30 cellular contexts compared by ENCODE assay signal in genomic region chr20:20299904-20300303, GRCh38.
"Had no signal": no experiment of that assay in that cellular context is flagged by ENCODE, and none has a peak within 500 bp of the region (broad histone marks: within the 10 kb centered on the region; RNA-seq: fewer than 3 reads in every experiment).

No MANE protein-coding gene starts in this region.

- H3K36me3 ChIP-seq: adrenal gland, esophagus muscularis mucosa, heart left ventricle had no signal

- H3K4me3 ChIP-seq: adrenal gland, body of pancreas, esophagus muscularis mucosa, gastrocnemius medialis, heart left ventricle had no signal

- DNase-seq: activated CD4-positive, alpha-beta T cell treated with anti-CD3 and anti-CD28 coated beads for 36 hours; activated CD4-positive, alpha-beta T cell treated with anti-CD3 and anti-CD28 coated beads, Interleukin-2, amount 10 ng/mL, durations not matched to agents 7 days and 5 days; activated CD4-positive, alpha-beta T cell treated with anti-CD3 and anti-CD28 coated beads, Interleukin-2, amount 50 U/mL, for 4 hours; activated CD4-positive, CD25-positive, alpha-beta regulatory T cell; activated CD4-positive, CD25-positive, alpha-beta regulatory T cell treated with anti-CD3 and anti-CD28 coated beads, Interleukin-2, amount 50 U/mL, for 72 hours; activated CD8-positive, alpha-beta memory T cell treated with anti-CD3 and anti-CD28 coated beads for 24 hours; activated CD8-positive, alpha-beta T cell treated with anti-CD3 and anti-CD28 coated beads for 36 hours; activated effector memory CD4-positive, alpha-beta T cell treated with Interleukin-2 at 50 U/mL for 16 hours; activated gamma-delta T cell treated with Interleukin-2 at 50 U/mL for 16 hours; activated naive CD4-positive, alpha-beta T cell treated with anti-CD3 and anti-CD28 coated beads, Interleukin-2, amount 50 U/mL, for 16 hours; activated naive CD4-positive, alpha-beta T cell treated with Interleukin-2 at 50 U/mL for 16 hours; activated T-cell treated with anti-CD3 and anti-CD28 coated beads, Interleukin-2, amount 50 U/mL, for 4 hours; adrenal gland; amygdala; aorta; body of pancreas; caudate nucleus; cortex of kidney; dermis blood vessel endothelial cell; effector CD4-positive, alpha-beta T cell; effector memory CD8-positive, alpha-beta T cell; erythroblast; foreskin keratinocyte; gastrocnemius medialis; glutamatergic neuron; heart left ventricle; T-helper 17 cell; T1000 had no signal

- H3K9me3 ChIP-seq: adrenal gland, body of pancreas, esophagus muscularis mucosa, gastrocnemius medialis, heart left ventricle had no signal

- H3K27ac ChIP-seq: adrenal gland, body of pancreas, esophagus muscularis mucosa, foreskin keratinocyte, gastrocnemius medialis, heart left ventricle had no signal

- H3K4me1 ChIP-seq: adrenal gland, body of pancreas, esophagus muscularis mucosa, foreskin keratinocyte, gastrocnemius medialis had no signal

- ATAC-seq: activated CD4-positive, alpha-beta T cell treated with anti-CD3 and anti-CD28 coated beads for 36 hours; activated CD8-positive, alpha-beta T cell treated with anti-CD3 and anti-CD28 coated beads for 36 hours; activated T-cell treated with anti-CD3 and anti-CD28 coated beads, Interleukin-2, amount 50 U/mL, for 4 hours; activated T-helper 17 cell treated with anti-CD3 and anti-CD28 coated beads, Interleukin-2, amount 50 U/mL, for 72 hours; body of pancreas; effector memory CD8-positive, alpha-beta T cell; foreskin keratinocyte; gastrocnemius medialis; heart left ventricle; T-helper 17 cell had no signal

- H3K27me3 ChIP-seq: adrenal gland, body of pancreas, esophagus muscularis mucosa, foreskin keratinocyte, gastrocnemius medialis, heart left ventricle had no signal
